ENCODE assay signal across 21 cellular contexts in genomic region chr2:57330447-57330846, GRCh38.
DNase-seq lines count a peak whose midpoint lies in the region; ATAC-seq and TF ChIP-seq lines count a peak whose summit lies in the region.
"Had no signal": no experiment of that assay in that cellular context is flagged by ENCODE, and none has a peak within 500 bp of the region (broad histone marks: within the 10 kb centered on the region; RNA-seq: fewer than 3 reads in every experiment).

No MANE protein-coding gene starts in this region.

- no peak overlapping the region for H3K4me3 Mint-ChIP-seq in CD8-positive, alpha-beta T cell
- H3K4me3 Mint-ChIP-seq: activated CD8-positive, alpha-beta T cell treated with anti-CD3 and anti-CD28 coated beads, Interleukin-2, amount 10 ng/mL, durations not matched to agents 7 days and 5 days; activated T-helper 1 cell treated with anti-CD3 and anti-CD28 coated beads, Interleukin-12 subunit alpha, Interleukin-12 subunit beta, Interleukin-2, Interleukin-4 antibody, amounts not matched to agents 30 ng/mL and 10 ng/mL and 1 ng/mL, durations not matched to agents 14 hours and 24 hours and 36 hours; neural crest cell; stimulated activated naive B cell treated with anti-CD40 and anti-IgM and Interleukin-4, amounts not matched to agents 10 μg/mL and 1 μg/mL and 100 μg/mL, for 72 hours; T-helper 1 cell treated with Interleukin-12 subunit alpha and Interleukin-12 subunit beta and Interleukin-4 antibody, amounts not matched to agents 30 μg/mL and 1 μg/mL, for 36 hours had no signal

- H3K27me3 ChIP-seq in CD8-positive, alpha-beta T cell (ENCODE audit: insufficient read depth, low read length) = no peaks in the 10 kb centered on the region
- H3K27me3 ChIP-seq in heart right ventricle = no peaks in the 10 kb centered on the region
- H3K27me3 ChIP-seq: adrenal gland, tibial artery had no signal

- no peaks in the 10 kb centered on the region for H3K9me3 ChIP-seq in mesodermal cell (ENCODE audit: control insufficient read depth, low read length)
- no peaks in the 10 kb centered on the region for H3K9me3 ChIP-seq in CD8-positive, alpha-beta T cell (ENCODE audit: low read length)
- H3K9me3 ChIP-seq in heart right ventricle = peaks cover 0 to 7% (median 0%) of the 10 kb centered on the region in 11 donors
- H3K9me3 ChIP-seq: adrenal gland, tibial artery had no signal

- H3K36me3 ChIP-seq in mesodermal cell (ENCODE audit: control insufficient read depth, insufficient read depth, low read length) (no peaks in the 10 kb centered on the region), heart right ventricle (no peaks in the 10 kb centered on the region)
- no peaks in the 10 kb centered on the region for H3K36me3 ChIP-seq in CD8-positive, alpha-beta T cell (ENCODE audit: insufficient read depth, low read length)
- H3K36me3 ChIP-seq: adrenal gland, tibial artery had no signal

- no peaks in the 10 kb centered on the region for H3K4me1 Mint-ChIP-seq in CD8-positive, alpha-beta T cell (ENCODE audit: low read depth)
- H3K4me1 Mint-ChIP-seq: neural crest cell; stimulated activated naive B cell treated with anti-CD40 and anti-IgM and Interleukin-4, amounts not matched to agents 10 μg/mL and 1 μg/mL and 100 μg/mL, for 72 hours had no signal

- TF ChIP-seq CTCF in epithelial cell of esophagus (IDR thresholded peaks at IDR 0.05; ENCODE audit: insufficient read depth, low read depth, low read length, missing control alignments) (no peak), heart right ventricle (IDR thresholded peaks at IDR 0.05) (no peak)
- no peak for TF ChIP-seq CTCF in CD8-positive, alpha-beta T cell (IDR thresholded peaks at IDR 0.05)

- H3K4me1 ChIP-seq in mesodermal cell (ENCODE audit: control insufficient read depth, insufficient read depth, low read length, poor library complexity, severe bottlenecking) (no peaks in the 10 kb centered on the region), heart right ventricle (no peaks in the 10 kb centered on the region)
- H3K4me1 ChIP-seq in CD8-positive, alpha-beta T cell (ENCODE audit: insufficient read depth, low read length) = no peaks in the 10 kb centered on the region
- H3K4me1 ChIP-seq: adrenal gland, tibial artery had no signal

- peaks cover 17% of the 10 kb centered on the region for H3K9me3 Mint-ChIP-seq in CD8-positive, alpha-beta T cell
- H3K9me3 Mint-ChIP-seq: activated T-helper 1 cell treated with anti-CD3 and anti-CD28 coated beads, Interleukin-12 subunit alpha, Interleukin-12 subunit beta, Interleukin-2, Interleukin-4 antibody, amounts not matched to agents 30 ng/mL and 10 ng/mL and 1 ng/mL, durations not matched to agents 14 hours and 24 hours and 36 hours had no signal

- no CpG with 5 or more reads among the region's 2 CpGs for WGBS in mesodermal cell (ENCODE audit: insufficient coverage in 2 of 2), 2 experiments
- WGBS in heart right ventricle, 2 donors = 16 to 24% methylated on average over 2 of the region's 2 CpGs

- intact Hi-C loops in sciatic nerve (cut with DNase I) = no loop called here
- intact Hi-C loops in CD8-positive, alpha-beta T cell (cut with DNase I, micrococcal nuclease) = no loop called here
- intact Hi-C loops in heart right ventricle (cut with DNase I) = no loop called here

- no peaks in the 10 kb centered on the region for H3K36me3 Mint-ChIP-seq in CD8-positive, alpha-beta T cell
- H3K36me3 Mint-ChIP-seq: stimulated activated naive B cell treated with anti-CD40 and anti-IgM and Interleukin-4, amounts not matched to agents 10 μg/mL and 1 μg/mL and 100 μg/mL, for 72 hours had no signal

- POLR2A ChIA-PET in CD8-positive, alpha-beta T cell (lab: Charles Lee) = no interaction called here

- no peak for ATAC-seq in sciatic nerve
- no peak for ATAC-seq in CD8-positive, alpha-beta T cell
- ATAC-seq in heart right ventricle = no peak
- ATAC-seq: activated CD8-positive, alpha-beta T cell treated with anti-CD3 and anti-CD28 coated beads, Interleukin-2, amount 10 ng/mL, durations not matched to agents 7 days and 5 days; stimulated activated naive B cell treated with anti-CD40 and anti-IgM and Interleukin-4, amounts not matched to agents 10 μg/mL and 1 μg/mL and 100 μg/mL, for 72 hours had no signal

- H3K27ac Mint-ChIP-seq in CD8-positive, alpha-beta T cell = no peak overlapping the region
- H3K27ac Mint-ChIP-seq: activated CD8-positive, alpha-beta T cell treated with anti-CD3 and anti-CD28 coated beads, Interleukin-2, amount 10 ng/mL, durations not matched to agents 7 days and 5 days; activated T-helper 1 cell treated with anti-CD3 and anti-CD28 coated beads, Interleukin-12 subunit alpha, Interleukin-12 subunit beta, Interleukin-2, Interleukin-4 antibody, amounts not matched to agents 30 ng/mL and 10 ng/mL and 1 ng/mL, durations not matched to agents 14 hours and 24 hours and 36 hours; stimulated activated naive B cell treated with anti-CD40 and anti-IgM and Interleukin-4, amounts not matched to agents 10 μg/mL and 1 μg/mL and 100 μg/mL, for 72 hours; T-helper 1 cell treated with Interleukin-12 subunit alpha and Interleukin-12 subunit beta and Interleukin-4 antibody, amounts not matched to agents 30 μg/mL and 1 μg/mL, for 36 hours had no signal

- peak; percentile 69 for DNase-seq in EL
- peak; percentile 54 for DNase-seq in NCI-H226
- peak; percentile 57 for DNase-seq in epithelial cell of esophagus (ENCODE audit: low read depth)
- DNase-seq in sciatic nerve (ENCODE audit: low spot score) = no peak
- no peak for DNase-seq in CD8-positive, alpha-beta T cell
- no peak for DNase-seq in iPS-NIHi7 (ENCODE audit: extremely low spot score)
- DNase-seq in heart right ventricle = no peak
- DNase-seq: activated CD4-positive, CD25-positive, alpha-beta regulatory T cell; activated CD8-positive, alpha-beta T cell treated with anti-CD3 and anti-CD28 coated beads, Interleukin-2, amount 10 ng/mL, durations not matched to agents 7 days and 5 days; adrenal gland; DMS 273 treated with DMSO at 0.1 percent for 48 hours; MM.1S; NCI-H1694; NCI-H345; Right ventricle myocardium superior; stimulated activated naive B cell treated with anti-CD40 and anti-IgM and Interleukin-4, amounts not matched to agents 10 μg/mL and 1 μg/mL and 100 μg/mL, for 72 hours; tibial artery had no signal

- CTCF ChIA-PET in CD8-positive, alpha-beta T cell (lab: Charles Lee) = no interaction called here

- H3K27me3 Mint-ChIP-seq in CD8-positive, alpha-beta T cell (ENCODE audit: low read depth) = no peaks in the 10 kb centered on the region
- H3K27me3 Mint-ChIP-seq: stimulated activated naive B cell treated with anti-CD40 and anti-IgM and Interleukin-4, amounts not matched to agents 10 μg/mL and 1 μg/mL and 100 μg/mL, for 72 hours had no signal

- peak overlapping the region; percentile 55 for H3K27ac ChIP-seq in mesodermal cell (ENCODE audit: low read depth, low read length, severe bottlenecking)
- H3K27ac ChIP-seq in CD8-positive, alpha-beta T cell (ENCODE audit: low read depth, low read length) = no peak overlapping the region
- H3K27ac ChIP-seq in heart right ventricle = no peak overlapping the region
- H3K27ac ChIP-seq: adrenal gland, tibial artery had no signal

- H3K4me3 ChIP-seq in epithelial cell of esophagus (ENCODE audit: low read length) (no peak overlapping the region), mesodermal cell (ENCODE audit: extremely low read depth, insufficient read depth, low read length, poor library complexity, severe bottlenecking) (no peak overlapping the region), heart right ventricle (no peak overlapping the region)
- H3K4me3 ChIP-seq in CD8-positive, alpha-beta T cell (ENCODE audit: low read depth, low read length) = no peak overlapping the region
- H3K4me3 ChIP-seq: adrenal gland, tibial artery had no signal

Comparison
In these comparisons a context has a peak if more than half of its experiments do, and no peak if none do; other contexts are left out.
1. DNase-seq: peak in EL (single experiment), NCI-H226 (single experiment) and epithelial cell of esophagus (single experiment); none in sciatic nerve (single experiment), CD8-positive, alpha-beta T cell (0 of 7), iPS-NIHi7 (single experiment) and heart right ventricle (0 of 2).